Comparison of ENCODE assay signal across 15 cellular contexts in genomic region chr3:52358362-52358940, GRCh38. TPM values are rescaled to one million over a fixed set of nuclear protein-coding genes. Genes with fewer than 3 reads are reported as not detected.
DNase-seq lines count a peak whose midpoint lies in the region; ATAC-seq and TF ChIP-seq lines count a peak whose summit lies in the region.
"Had no signal": no experiment of that assay in that cellular context is flagged by ENCODE, and none has a peak within 500 bp of the region (broad histone marks: within the 10 kb centered on the region; RNA-seq: fewer than 3 reads in every experiment).

No MANE protein-coding gene starts in this region.

- H3K27me3 Mint-ChIP-seq in chondrocyte (ENCODE audit: low read depth): no peaks in the 10 kb centered on the region
- H3K27me3 Mint-ChIP-seq: B cell; CD4-positive, alpha-beta T cell had no signal

- H3K27me3 ChIP-seq in right cardiac atrium (ENCODE audit: control insufficient read depth, insufficient read depth) (no peaks in the 10 kb centered on the region), right atrium auricular region (no peaks in the 10 kb centered on the region)

- no peaks in the 10 kb centered on the region for H3K4me1 Mint-ChIP-seq in chondrocyte (ENCODE audit: low read depth)
- H3K4me1 Mint-ChIP-seq: B cell had no signal

- no peaks in the 10 kb centered on the region for H3K9me3 ChIP-seq in right cardiac atrium (ENCODE audit: control insufficient read depth, low read length)
- H3K9me3 ChIP-seq in right atrium auricular region: no peaks in the 10 kb centered on the region

- TF ChIP-seq CTCF in right atrium auricular region (IDR thresholded peaks at IDR 0.05): no peak
- no peak for TF ChIP-seq CTCF in chondrocyte (IDR thresholded peaks at IDR 0.05)

- ATAC-seq in right cardiac atrium: no peak
- ATAC-seq in HG03442 (IDR thresholded peaks at IDR 0.05; ENCODE audit: unreplicated experiment): no peak
- ATAC-seq: GM12878, HCT116 had no signal

- no peak overlapping the region for H3K27ac Mint-ChIP-seq in chondrocyte (ENCODE audit: unreplicated experiment)
- H3K27ac Mint-ChIP-seq: B cell; CD4-positive, alpha-beta T cell had no signal

- H3K36me3 Mint-ChIP-seq in chondrocyte (ENCODE audit: low read depth): peaks cover 4% of the 10 kb centered on the region

- peak in 2 of 3 donors; percentile 31 to 45 for DNase-seq in right cardiac atrium
- DNase-seq in right atrium auricular region (ENCODE audit: low spot score): no peak
- peak; percentile 90 for DNase-seq in chondrocyte (ENCODE audit: low spot score)
- DNase-seq in posterior vena cava (ENCODE audit: low spot score): peak; percentile 54
- no peak for DNase-seq in medulla oblongata (ENCODE audit: extremely low spot score)
- no peak for DNase-seq in mucosa of gallbladder (ENCODE audit: low spot score)
- DNase-seq: C1 segment of cervical spinal cord; CD4-positive, alpha-beta T cell; DMS79; GOT3 had no signal

- H3K4me1 ChIP-seq in right cardiac atrium (ENCODE audit: control insufficient read depth, insufficient read depth, low read length) (no peaks in the 10 kb centered on the region), right atrium auricular region (no peaks in the 10 kb centered on the region)

- H3K9me3 Mint-ChIP-seq in chondrocyte (ENCODE audit: low read depth): no peaks in the 10 kb centered on the region
- H3K9me3 Mint-ChIP-seq: CD4-positive, alpha-beta T cell had no signal

- H3K36me3 ChIP-seq in right atrium auricular region: no peaks in the 10 kb centered on the region

- WGBS in right cardiac atrium: 91% methylated on average over 18 of the region's 18 CpGs

- H3K4me3 Mint-ChIP-seq in chondrocyte (ENCODE audit: unreplicated experiment): no peak overlapping the region
- H3K4me3 Mint-ChIP-seq: B cell; CD4-positive, alpha-beta T cell had no signal

- no peak overlapping the region for H3K27ac ChIP-seq in right cardiac atrium (ENCODE audit: low read length)
- no peak overlapping the region for H3K27ac ChIP-seq in right atrium auricular region
- H3K27ac ChIP-seq: HL-60 had no signal

- H3K4me3 ChIP-seq in right cardiac atrium (ENCODE audit: low read length): no peak overlapping the region
- no peak overlapping the region for H3K4me3 ChIP-seq in right atrium auricular region
- H3K4me3 ChIP-seq: GM12878 had no signal

- intact Hi-C loops in right cardiac atrium (cut with DNase I): no loop called here
- intact Hi-C loops in posterior vena cava (cut with DNase I): no loop called here

RNA-seq across cellular contexts. Expression of gene DNAH1, which starts 42.3 kb away (rescaled TPM):
- total RNA-seq in right cardiac atrium (1 to 10 TPM; 3.0 to 4.0 (median 3.7) TPM), right atrium auricular region (1 to 10 TPM; 1.5 to 2.5 TPM), chondrocyte (5.0 to 9.4 TPM (median 5.4 TPM) in 3 replicates), posterior vena cava (1 to 10 TPM; 7.2 to 9.4 TPM), mucosa of gallbladder (13.8 TPM)
- polyA plus RNA-seq in right cardiac atrium: 2.6 TPM

RNA-seq across cellular contexts. Expression of gene BAP1, which starts 51.4 kb away (rescaled TPM):
- total RNA-seq in right cardiac atrium (10 to 100 TPM; 48.4 to 59.1 (median 55.9) TPM), right atrium auricular region (10 to 100 TPM; 38.8 to 53.9 TPM), chondrocyte (82.1 to 85.4 TPM (median 84.3 TPM) in 3 replicates), posterior vena cava (10 to 100 TPM; 53.0 to 55.1 TPM), mucosa of gallbladder (71.3 TPM)
- polyA plus RNA-seq in right cardiac atrium: 43.0 TPM

RNA-seq across cellular contexts. Expression of gene PHF7, which starts 52.0 kb away (rescaled TPM):
- total RNA-seq in right cardiac atrium: 10 to 100 TPM; 15.9 to 28.5 (median 18.3) TPM
- 10.9 TPM for polyA plus RNA-seq in right cardiac atrium
- total RNA-seq in right atrium auricular region: 10 to 100 TPM; 10.1 to 17.6 TPM
- 5.1 to 7.1 TPM (median 5.5 TPM) in 3 replicates for total RNA-seq in chondrocyte
- total RNA-seq in posterior vena cava: 1 to 10 TPM; 6.4 to 9.2 TPM
- total RNA-seq in mucosa of gallbladder: 5.4 TPM

Comparison
In these comparisons a context has a peak if more than half of its experiments do, and no peak if none do; other contexts are left out.
1. DNase-seq: peak in right cardiac atrium (2 of 3), chondrocyte (single experiment) and posterior vena cava (single experiment); none in right atrium auricular region (single experiment), medulla oblongata (single experiment) and mucosa of gallbladder (single experiment).